ENCODE assay signal across 22 cellular contexts in genomic region chr10:82827901-82828300, GRCh38.
A peak's percentile ranks its signal among the peaks of the same experiment; 100 is the strongest.
DNase-seq lines count a peak whose midpoint lies in the region; ATAC-seq and TF ChIP-seq lines count a peak whose summit lies in the region.
"Had no signal": no experiment of that assay in that cellular context is flagged by ENCODE, and none has a peak within 500 bp of the region (broad histone marks: within the 10 kb centered on the region; RNA-seq: fewer than 3 reads in every experiment).

No MANE protein-coding gene starts in this region.

- no peak for TF ChIP-seq CTCF in fibroblast of the aortic adventitia (IDR thresholded peaks at IDR 0.05; ENCODE audit: insufficient read depth, low read length)
- TF ChIP-seq CTCF in GM13976 (IDR thresholded peaks at IDR 0.05; ENCODE audit: borderline replicate concordance, control extremely low read depth, extremely low read depth, insufficient read depth, missing control alignments) = no peak
- no peak for TF ChIP-seq CTCF in endodermal cell (conservative IDR thresholded peaks at IDR 0.05)

- no peaks in the 10 kb centered on the region for H3K9me3 ChIP-seq in endodermal cell (ENCODE audit: control insufficient read depth, low read length)
- H3K9me3 ChIP-seq: A549; BLaER1 treated with 17β-estradiol and CSF1 and Interleukin-3, amounts not matched to agents 10 nM and 100 nM; Caco-2 had no signal

- in situ Hi-C loops in GM13976 (cut with MboI; ENCODE audit: low sequenced_read_pairs, unreplicated experiment) = no loop called here

- DNase-seq in AG08395 (ENCODE audit: low spot score) = peak; percentile 39
- peak; percentile 20 for DNase-seq in EH (ENCODE audit: low read depth)
- peak; percentile 40 for DNase-seq in RPMI7951 (ENCODE audit: low read depth)
- DNase-seq in fibroblast of the aortic adventitia (ENCODE audit: low read depth) = peak; percentile 7
- no peak for DNase-seq in GM13976 (ENCODE audit: low spot score)
- DNase-seq in endodermal cell = no peak
- DNase-seq: AML-193; Caco-2; Calu3; CD4-positive, alpha-beta T cell; CD8-positive, alpha-beta T cell; DMS79 treated with DMSO at 0.1 percent for 48 hours; EL; GDM1 had no signal

- H3K9me3 Mint-ChIP-seq in endodermal cell = peaks cover 3% of the 10 kb centered on the region
- H3K9me3 Mint-ChIP-seq: CD4-positive, alpha-beta T cell; CD8-positive, alpha-beta T cell had no signal

- H3K4me1 ChIP-seq in endodermal cell (ENCODE audit: control insufficient read depth, insufficient read depth, low read length) = peaks cover 7% of the 10 kb centered on the region
- H3K4me1 ChIP-seq: A549, Caco-2 had no signal

- no peak overlapping the region for H3K4me3 Mint-ChIP-seq in endodermal cell
- H3K4me3 Mint-ChIP-seq: B cell; CD4-positive, alpha-beta T cell; CD8-positive, alpha-beta T cell had no signal

- WGBS in endodermal cell (ENCODE audit: insufficient coverage in 1 of 2, insufficient read length in 1 of 2), 2 experiments = 50 to 94% methylated on average over 1 to 2 of the region's 4 CpGs

- H3K27ac ChIP-seq in endodermal cell (ENCODE audit: low read depth, low read length) = no peak overlapping the region
- H3K27ac ChIP-seq: 22Rv1; A549; BLaER1 treated with 17β-estradiol and CSF1 and Interleukin-3, amounts not matched to agents 10 nM and 100 nM; C4-2B had no signal

- peaks cover 7% of the 10 kb centered on the region for H3K4me1 Mint-ChIP-seq in endodermal cell
- H3K4me1 Mint-ChIP-seq: B cell had no signal

- H3K9ac ChIP-seq in endodermal cell (ENCODE audit: extremely low read depth, low read length, poor library complexity, severe bottlenecking) = no peak overlapping the region
- H3K9ac ChIP-seq: BLaER1 treated with 17β-estradiol and CSF1 and Interleukin-3, amounts not matched to agents 10 nM and 100 nM had no signal

- ATAC-seq in GM21737 (IDR thresholded peaks at IDR 0.05; ENCODE audit: unreplicated experiment) (no peak), GM21367 (IDR thresholded peaks at IDR 0.05; ENCODE audit: unreplicated experiment) (no peak)
- ATAC-seq: A549; CD8-positive, alpha-beta T cell; GM12878 had no signal

- H3K27me3 ChIP-seq in endodermal cell (ENCODE audit: control insufficient read depth, insufficient read depth, low read length, poor library complexity, severe bottlenecking) = no peaks in the 10 kb centered on the region
- H3K27me3 ChIP-seq: BLaER1 treated with 17β-estradiol and CSF1 and Interleukin-3, amounts not matched to agents 10 nM and 100 nM had no signal

- no peaks in the 10 kb centered on the region for H3K27me3 Mint-ChIP-seq in endodermal cell (ENCODE audit: insufficient read depth)
- H3K27me3 Mint-ChIP-seq: B cell; CD4-positive, alpha-beta T cell had no signal

- H3K4me3 ChIP-seq in fibroblast of the aortic adventitia (ENCODE audit: low read depth, low read length) (no peak overlapping the region), endodermal cell (ENCODE audit: low read length) (no peak overlapping the region)
- H3K4me3 ChIP-seq: A549; BLaER1 treated with 17β-estradiol and CSF1 and Interleukin-3, amounts not matched to agents 10 nM and 100 nM; GM12878 had no signal

- no peaks in the 10 kb centered on the region for H3K36me3 Mint-ChIP-seq in endodermal cell (ENCODE audit: low read depth)
- H3K36me3 Mint-ChIP-seq: CD8-positive, alpha-beta T cell had no signal

- H3K27ac Mint-ChIP-seq in endodermal cell = no peak overlapping the region
- H3K27ac Mint-ChIP-seq: B cell; CD4-positive, alpha-beta T cell; CD8-positive, alpha-beta T cell had no signal

- no peaks in the 10 kb centered on the region for H3K36me3 ChIP-seq in endodermal cell (ENCODE audit: control insufficient read depth, insufficient read depth, low read length)
- H3K36me3 ChIP-seq: BLaER1 treated with 17β-estradiol and CSF1 and Interleukin-3, amounts not matched to agents 10 nM and 100 nM had no signal

Comparison
In these comparisons a context has a peak if more than half of its experiments do, and no peak if none do; other contexts are left out.
1. DNase-seq: peak in AG08395 (single experiment), EH (single experiment), RPMI7951 (single experiment) and fibroblast of the aortic adventitia (single experiment); none in GM13976 (single experiment) and endodermal cell (single experiment).